Comparison of ENCODE assay signal across 16 cellular contexts in the genomic region with DNA sequence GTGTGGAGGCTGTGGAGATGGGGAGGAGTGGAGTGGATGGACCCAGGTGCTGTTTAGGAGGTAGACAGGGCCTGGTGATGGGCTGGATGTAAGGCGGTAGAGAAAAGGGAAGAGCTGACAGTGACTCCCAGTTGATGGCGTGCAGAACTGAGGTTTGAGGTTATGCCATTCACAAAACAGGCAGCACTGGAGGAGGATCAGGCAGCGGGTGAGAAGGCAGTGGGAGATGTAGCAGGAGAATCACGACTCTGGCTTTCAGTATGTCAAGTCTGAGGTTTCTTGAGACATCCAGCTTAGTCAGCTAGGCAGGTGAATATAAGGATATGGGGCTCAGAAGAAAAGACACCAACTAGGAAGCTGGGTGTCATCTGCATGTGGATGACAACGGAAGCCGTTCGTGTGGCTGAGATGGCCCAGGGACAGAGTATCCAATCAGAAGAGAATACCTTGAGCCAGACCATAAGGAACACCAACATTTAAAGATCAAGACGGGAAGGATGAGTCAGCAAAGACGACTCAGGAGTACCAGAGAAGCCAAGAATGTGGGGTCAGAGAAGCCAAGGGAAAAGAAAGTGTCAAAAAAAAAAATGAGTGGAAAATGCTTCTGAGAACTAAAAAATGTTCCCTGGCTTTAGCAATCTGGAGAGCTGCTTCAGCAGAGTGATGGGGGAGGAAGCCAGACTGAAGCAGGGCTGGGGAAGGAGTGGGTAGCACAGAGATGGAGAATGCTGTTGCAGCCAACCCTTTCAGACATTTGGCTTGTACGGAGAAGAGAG. TPM values are rescaled to one million over a fixed set of nuclear protein-coding genes. Genes with fewer than 3 reads are reported as not detected.
A peak's percentile ranks its signal among the peaks of the same experiment; 100 is the strongest.
DNase-seq lines count a peak whose midpoint lies in the region; ATAC-seq and TF ChIP-seq lines count a peak whose summit lies in the region.
"Had no signal": no experiment of that assay in that cellular context is flagged by ENCODE, and none has a peak within 500 bp of the region (broad histone marks: within the 10 kb centered on the region; RNA-seq: fewer than 3 reads in every experiment).

No MANE protein-coding gene starts in this region.

- H3K36me3 ChIP-seq in hepatocyte (replicated peaks; ENCODE audit: insufficient read depth, low read depth) (no peaks in the 10 kb centered on the region), upper lobe of right lung (no peaks in the 10 kb centered on the region), psoas muscle (ENCODE audit: insufficient read depth in 1 of 2, low read depth in 1 of 2) (no peaks in the 10 kb centered on the region)

- no peak overlapping the region for H2AK5ac ChIP-seq in H9 (ENCODE audit: insufficient read length, low read length)

- WGBS in H9 (ENCODE audit: extremely low coverage, insufficient read length, low lambda C conversion rate), result no CpG with 5 or more reads among the region's 10 CpGs
- 71% methylated on average over 10 of the region's 10 CpGs for WGBS in hepatocyte (ENCODE audit: low lambda C conversion rate, missing lambda C conversion rate)
- WGBS in psoas muscle, 3 donors, result 64 to 66% (median 64%) methylated on average over 10 of the region's 10 CpGs

- H3K9me2 ChIP-seq in hepatocyte (replicated peaks; ENCODE audit: insufficient read depth), result no peaks in the 10 kb centered on the region

- no peak overlapping the region for H2AFZ ChIP-seq in H9 (ENCODE audit: low read length)
- no peak overlapping the region for H2AFZ ChIP-seq in hepatocyte
- H2AFZ ChIP-seq: parathyroid adenoma had no signal

- no peaks in the 10 kb centered on the region for H3K9me3 ChIP-seq in H9 (ENCODE audit: control insufficient read depth, low read depth, low read length)
- H3K9me3 ChIP-seq in hepatocyte (ENCODE audit: low read depth), result no peaks in the 10 kb centered on the region
- H3K9me3 ChIP-seq in upper lobe of right lung, result no peaks in the 10 kb centered on the region
- no peaks in the 10 kb centered on the region for H3K9me3 ChIP-seq in psoas muscle

- H3K27me3 Mint-ChIP-seq in H9 (ENCODE audit: low read depth), result no peaks in the 10 kb centered on the region
- H3K27me3 Mint-ChIP-seq: stimulated activated naive CD8-positive, alpha-beta T cell treated with anti-CD3 and anti-CD28 coated beads, Interleukin-15, Interleukin-2, amounts not matched to agents 100 ng/mL and 50 ng/mL, for 24 hours had no signal

- H3K27ac ChIP-seq in H9 (ENCODE audit: insufficient read length, low read depth, low read length) (no peak overlapping the region), hepatocyte (peak overlapping the region; percentile 46), upper lobe of right lung (no peak overlapping the region), psoas muscle (no peak overlapping the region)
- H3K27ac ChIP-seq: parathyroid adenoma had no signal

- no peak overlapping the region for H3K4me3 Mint-ChIP-seq in H9
- H3K4me3 Mint-ChIP-seq: stimulated activated naive CD8-positive, alpha-beta T cell treated with anti-CD3 and anti-CD28 coated beads, Interleukin-15, Interleukin-2, amounts not matched to agents 100 ng/mL and 50 ng/mL, for 24 hours had no signal

- no peak overlapping the region for H2BK15ac ChIP-seq in H9 (ENCODE audit: low read depth, low read length)

- no peak overlapping the region for H4K5ac ChIP-seq in H9 (ENCODE audit: insufficient read length, low read depth, low read length)

- H2BK120ac ChIP-seq in H9 (ENCODE audit: low read depth, low read length, poor library complexity, severe bottlenecking), result no peak overlapping the region

- no peak overlapping the region for H2BK5ac ChIP-seq in H9 (ENCODE audit: insufficient read length, low read length)

- no peak overlapping the region for H3K4ac ChIP-seq in H9 (ENCODE audit: low read depth, low read length)

- H3K18ac ChIP-seq in H9 (ENCODE audit: insufficient read length, low read depth, low read length), result no peak overlapping the region

- no peak overlapping the region for H4K8ac ChIP-seq in H9 (replicated peaks; ENCODE audit: insufficient read length, low read depth, low read length)

- intact Hi-C loops in upper lobe of right lung (cut with DNase I), result no loop called here
- intact Hi-C loops in psoas muscle (cut with DNase I), result no loop called here

- no peaks in the 10 kb centered on the region for H3K27me3 ChIP-seq in H9 (ENCODE audit: insufficient read depth, low read length)
- no peaks in the 10 kb centered on the region for H3K27me3 ChIP-seq in hepatocyte
- H3K27me3 ChIP-seq in upper lobe of right lung, result no peaks in the 10 kb centered on the region
- H3K27me3 ChIP-seq in psoas muscle (ENCODE audit: insufficient read depth in 3 of 3, low read length in 2 of 3), result peaks cover 0 to 11% (median 2%) of the 10 kb centered on the region in 3 donors

- H3K79me1 ChIP-seq in H9 (ENCODE audit: insufficient read depth, low read depth, low read length, poor library complexity, severe bottlenecking), result no peaks in the 10 kb centered on the region

- no peaks in the 10 kb centered on the region for H3K9me3 Mint-ChIP-seq in H9
- H3K9me3 Mint-ChIP-seq: stimulated activated naive CD8-positive, alpha-beta T cell treated with anti-CD3 and anti-CD28 coated beads, Interleukin-15, Interleukin-2, amounts not matched to agents 100 ng/mL and 50 ng/mL, for 24 hours had no signal

- H3K4me3 ChIP-seq in hepatocyte (no peak overlapping the region), upper lobe of right lung (no peak overlapping the region), psoas muscle (no peak overlapping the region)
- H3K4me3 ChIP-seq: lung had no signal

- H3K4me2 ChIP-seq in H9 (ENCODE audit: insufficient read depth, insufficient read length, low read length) (no peak overlapping the region), hepatocyte (no peak overlapping the region)

- H3T11ph ChIP-seq in H9 (ENCODE audit: low read length), result no peak overlapping the region

- peak overlapping the region; percentile 17; the same call in 1 of the 2 replicates for H3K14ac ChIP-seq in H9 (ENCODE audit: insufficient read depth, low read length)

- no peaks in the 10 kb centered on the region; a peak in 1 of 7 replicates for H3K36me3 Mint-ChIP-seq in H9 (ENCODE audit: insufficient read depth in 1 of 3, low read depth in 3 of 3)

- no peak overlapping the region for H4K91ac ChIP-seq in H9 (ENCODE audit: insufficient read length, low read depth, low read length)

- TF ChIP-seq CTCF in H9 (conservative IDR thresholded peaks at IDR 0.05) (no peak), hepatocyte (IDR thresholded peaks at IDR 0.05; ENCODE audit: poor library complexity) (no peak), upper lobe of right lung (IDR thresholded peaks at IDR 0.05) (no peak), psoas muscle (IDR thresholded peaks at IDR 0.05) (no peak)

- H3K56ac ChIP-seq in H9 (ENCODE audit: insufficient read length, low read depth, low read length), result no peak overlapping the region

- ATAC-seq in upper lobe of right lung (peak; percentile 33), HG03175 (IDR thresholded peaks at IDR 0.05; ENCODE audit: unreplicated experiment) (no peak), psoas muscle (no peak)

- no peaks in the 10 kb centered on the region; the same call in 1 of the 2 replicates for H3K4me1 ChIP-seq in H9 (ENCODE audit: insufficient read depth, low read length)
- H3K4me1 ChIP-seq in hepatocyte (ENCODE audit: insufficient read depth), result no peaks in the 10 kb centered on the region
- H3K4me1 ChIP-seq in upper lobe of right lung, result no peaks in the 10 kb centered on the region
- H3K4me1 ChIP-seq in psoas muscle, result no peaks in the 10 kb centered on the region
- H3K4me1 ChIP-seq: parathyroid adenoma had no signal

- H3K4me1 Mint-ChIP-seq in H9, result peaks cover 7 to 11% of the 10 kb centered on the region in 2 experiments

- H2BK20ac ChIP-seq in H9 (ENCODE audit: low read depth, low read length, poor library complexity, severe bottlenecking), result no peak overlapping the region

- H2BK12ac ChIP-seq in H9 (ENCODE audit: insufficient read length, low read depth, low read length), result no peak overlapping the region

- no peak overlapping the region for H3K27ac Mint-ChIP-seq in H9
- H3K27ac Mint-ChIP-seq: stimulated activated naive CD8-positive, alpha-beta T cell treated with anti-CD3 and anti-CD28 coated beads, Interleukin-15, Interleukin-2, amounts not matched to agents 100 ng/mL and 50 ng/mL, for 24 hours had no signal

- no peak for DNase-seq in H9
- peak; percentile 41 for DNase-seq in astrocyte of the hippocampus (ENCODE audit: low read depth, low spot score)
- DNase-seq in hepatocyte (ENCODE audit: low spot score), result peak; percentile 39
- DNase-seq in upper lobe of right lung, result no peak
- DNase-seq in NCI-H1694 (lab: John Stamatoyannopoulos, UW), result no peak
- DNase-seq in psoas muscle, result no peak
- DNase-seq: activated CD4-positive, alpha-beta T cell treated with anti-CD3 and anti-CD28 coated beads, Interleukin-2, amount 50 U/mL, for 4 hours; activated effector memory CD4-positive, alpha-beta T cell treated with anti-CD3 and anti-CD28 coated beads, Interleukin-2, amount 50 U/mL, for 16 hours; DMS53; NCI-H146; NCI-H774; stimulated activated CD4-positive, alpha-beta T cell treated with anti-CD3 and anti-CD28 coated beads, Interleukin-4, amount 100 ng/mL, for 1 hour had no signal

- no peaks in the 10 kb centered on the region for H3K23me2 ChIP-seq in H9 (ENCODE audit: insufficient read length, low read depth, low read length, poor library complexity, severe bottlenecking)

- no peaks in the 10 kb centered on the region for H4K20me1 ChIP-seq in H9 (ENCODE audit: control insufficient read depth, insufficient read depth, insufficient read length)
- H4K20me1 ChIP-seq in hepatocyte (ENCODE audit: insufficient read depth, poor library complexity, severe bottlenecking), result no peaks in the 10 kb centered on the region

- H3K23ac ChIP-seq in H9 (ENCODE audit: insufficient read length, low read depth, low read length), result no peak overlapping the region

- no peak overlapping the region for H3K9ac ChIP-seq in H9 (ENCODE audit: extremely low read depth, insufficient read length, low read length)
- H3K9ac ChIP-seq: parathyroid adenoma had no signal

- no peaks in the 10 kb centered on the region for H3K79me2 ChIP-seq in H9 (ENCODE audit: insufficient read depth, low read length)
- H3K79me2 ChIP-seq in hepatocyte, result no peaks in the 10 kb centered on the region
- H3K79me2 ChIP-seq: parathyroid adenoma had no signal

RNA-seq across cellular contexts. Expression of a gene that starts 15.2 kb away (rescaled TPM):
- total RNA-seq in H9 (2021) (4.5 and 5.8 TPM in 2 replicates), hepatocyte (4.3 and 7.0 TPM in 2 replicates), upper lobe of right lung (3.2 TPM), psoas muscle (1 to 10 TPM in 2 of 4 donors, under 1 TPM in 2; 0.93 to 2.2 (median 1.0) TPM)
- polyA plus RNA-seq in hepatocyte (25.5 and 27.9 TPM in 2 replicates), psoas muscle (under 1 TPM; 0.71 to 0.94 (median 0.81) TPM)

Comparison
In these comparisons a context has a peak if more than half of its experiments do, and no peak if none do; other contexts are left out.
1. DNase-seq: peak in astrocyte of the hippocampus (single experiment) and hepatocyte (single experiment); none in H9 (single experiment), upper lobe of right lung (single experiment), NCI-H1694 (single experiment) and psoas muscle (0 of 2).